In genomic region chr11:67401495-67402191, GRCh38 we compare ENCODE assay signal across 1 cellular context.
TF ChIP-seq lines count a peak whose summit lies in the region.

PPP1CA (minus strand) TSS chr11:67401858; CDS start chr11:67401782, 76 bp downstream.

TF ChIP-seq in GM12878, 131 proteins besides CTCF, POLR2A, EP300 and RAD21 (continued from another document):
- peak; percentile 83; the same call in 1 of the 2 replicates for TF ChIP-seq RB1 (IDR thresholded peaks at IDR 0.05; ENCODE audit: borderline replicate concordance)
- TF ChIP-seq ELK1 (IDR thresholded peaks at IDR 0.05; ENCODE audit: low read depth, low read length) = peak; percentile 50; the same call in 1 of the 2 replicates
- TF ChIP-seq EGR1 (IDR thresholded peaks at IDR 0.05; ENCODE audit: borderline replicate concordance in 1 of 2, low read depth in 2 of 2, low read length in 2 of 2) = peak in 1 of 2 experiments; percentile 55; a peak in 1 of 3 replicates
- TF ChIP-seq GABPA (IDR thresholded peaks at IDR 0.05; ENCODE audit: low read depth) = no peak
- TF ChIP-seq POLR2AphosphoS5 (IDR thresholded peaks at IDR 0.05; ENCODE audit: low read length) = peak; percentile 75
- TF ChIP-seq ZNF24 (IDR thresholded peaks at IDR 0.05) = peak; percentile 49; the same call in 1 of the 2 replicates
- no peak for TF ChIP-seq PRDM15 (CRISPR knock-in tag; IDR thresholded peaks at IDR 0.05)
- peak; percentile 62 for TF ChIP-seq ZNF687 (IDR thresholded peaks at IDR 0.05)
- no peak for TF ChIP-seq ESRRA (IDR thresholded peaks at IDR 0.05; ENCODE audit: low read length)
- TF ChIP-seq ETV6 (conservative IDR thresholded peaks at IDR 0.05 in 1 of 2, IDR thresholded peaks at IDR 0.05 in 1 of 2; ENCODE audit: borderline replicate concordance in 1 of 2, low read depth in 1 of 2) = 0 out of 4 replicates have a peak, but pooled peaks of 1 of the 2 experiments have one; percentile 12
- TF ChIP-seq SRF (IDR thresholded peaks at IDR 0.05; ENCODE audit: low read depth in 2 of 2, low read length in 2 of 2) = peak in 1 of 2 experiments; percentile 49; a peak in 1 of 4 replicates
- TF ChIP-seq USF1 (IDR thresholded peaks at IDR 0.05; ENCODE audit: borderline replicate concordance, extremely low read length, insufficient read depth, low read depth, low read length) = no peak
- peak; percentile 99 for TF ChIP-seq GATAD2B (conservative IDR thresholded peaks at IDR 0.05; ENCODE audit: low read depth)
- peak; percentile 86 for TF ChIP-seq POLR2AphosphoS2 (IDR thresholded peaks at IDR 0.05; ENCODE audit: low read depth, low read length)
- TF ChIP-seq STAT3 (IDR thresholded peaks at IDR 0.05; ENCODE audit: low read depth, low read length) = no peak
- TF ChIP-seq CUX1 (IDR thresholded peaks at IDR 0.05; ENCODE audit: insufficient replicate concordance, low read depth, low read length) = no peak
- no peak for TF ChIP-seq SUZ12 (IDR thresholded peaks at IDR 0.05; ENCODE audit: unreplicated experiment)
- TF ChIP-seq IKZF1 (conservative IDR thresholded peaks at IDR 0.05) = peak; percentile 80
- TF ChIP-seq NKRF (conservative IDR thresholded peaks at IDR 0.05) = peak; percentile 91
- 0 out of 2 replicates have a peak, but pooled peaks have one; percentile 30 for TF ChIP-seq STAT1 (conservative IDR thresholded peaks at IDR 0.05)
- TF ChIP-seq TAF1 (IDR thresholded peaks at IDR 0.05; ENCODE audit: borderline replicate concordance, low read depth, low read length) = no peak; the same call in 1 of the 2 replicates
- TF ChIP-seq YY1 (IDR thresholded peaks at IDR 0.05; ENCODE audit: low read depth, low read length) = peak; percentile 90
- TF ChIP-seq MAX (IDR thresholded peaks at IDR 0.05; ENCODE audit: low read depth, low read length) = no peak; the same call in 1 of the 2 replicates
- TF ChIP-seq BHLHE40 (IDR thresholded peaks at IDR 0.05; ENCODE audit: borderline replicate concordance in 1 of 2, low read depth in 2 of 2, low read length in 1 of 2) = peak; percentile 32 to 72; a peak in 3 of 4 replicates
- peak; percentile 81 for TF ChIP-seq BACH1 (IDR thresholded peaks at IDR 0.05; ENCODE audit: borderline replicate concordance)
- peak; percentile 68; the same call in 1 of the 2 replicates for TF ChIP-seq MXI1 (IDR thresholded peaks at IDR 0.05; ENCODE audit: low read depth, low read length)
- TF ChIP-seq SIN3A (IDR thresholded peaks at IDR 0.05; ENCODE audit: low read depth, low read length) = peak; percentile 49; the same call in 1 of the 2 replicates
- TF ChIP-seq PAX5 (IDR thresholded peaks at IDR 0.05; ENCODE audit: borderline replicate concordance, low read depth, low read length) = peak; percentile 37; the same call in 1 of the 2 replicates
- no peak for TF ChIP-seq CHD1 (IDR thresholded peaks at IDR 0.05; ENCODE audit: low read depth, low read length)
- TF ChIP-seq SMAD5 (IDR thresholded peaks at IDR 0.05; ENCODE audit: low read depth) = 0 out of 2 replicates have a peak, but pooled peaks have one; percentile 57
- no peak for TF ChIP-seq RAD51 (IDR thresholded peaks at IDR 0.05)
- TF ChIP-seq CBFB (IDR thresholded peaks at IDR 0.05; ENCODE audit: low read depth) = no peak; the same call in 1 of the 2 replicates
- peak; percentile 69 for TF ChIP-seq RELA (IDR thresholded peaks at IDR 0.05; ENCODE audit: borderline replicate concordance, partially characterized antibody)
- peak; percentile 39; the same call in 1 of the 2 replicates for TF ChIP-seq NR2C1 (IDR thresholded peaks at IDR 0.05)
- TF ChIP-seq TCF3 (IDR thresholded peaks at IDR 0.05; ENCODE audit: borderline replicate concordance, insufficient read depth, low read depth, low read length) = peak; percentile 25; the same call in 1 of the 2 replicates
- no peak for TF ChIP-seq SREBF2 (IDR thresholded peaks at IDR 0.05; ENCODE audit: low read length)
- peak; percentile 96 for TF ChIP-seq LARP7 (IDR thresholded peaks at IDR 0.05)
- peak; percentile 85 for TF ChIP-seq SMARCA5 (IDR thresholded peaks at IDR 0.05)
- peak; percentile 79 for TF ChIP-seq NR2F1 (conservative IDR thresholded peaks at IDR 0.05)
- peak; percentile 35; the same call in 1 of the 2 replicates for TF ChIP-seq HCFC1 (IDR thresholded peaks at IDR 0.05; ENCODE audit: low read length)
- peak; percentile 82 for TF ChIP-seq DPF2 (IDR thresholded peaks at IDR 0.05)
- TF ChIP-seq ZSCAN29 (IDR thresholded peaks at IDR 0.05) = 0 out of 2 replicates have a peak, but pooled peaks have one; percentile 63
- no peak for TF ChIP-seq RBBP5 (conservative IDR thresholded peaks at IDR 0.05)
